In the genomic region with DNA sequence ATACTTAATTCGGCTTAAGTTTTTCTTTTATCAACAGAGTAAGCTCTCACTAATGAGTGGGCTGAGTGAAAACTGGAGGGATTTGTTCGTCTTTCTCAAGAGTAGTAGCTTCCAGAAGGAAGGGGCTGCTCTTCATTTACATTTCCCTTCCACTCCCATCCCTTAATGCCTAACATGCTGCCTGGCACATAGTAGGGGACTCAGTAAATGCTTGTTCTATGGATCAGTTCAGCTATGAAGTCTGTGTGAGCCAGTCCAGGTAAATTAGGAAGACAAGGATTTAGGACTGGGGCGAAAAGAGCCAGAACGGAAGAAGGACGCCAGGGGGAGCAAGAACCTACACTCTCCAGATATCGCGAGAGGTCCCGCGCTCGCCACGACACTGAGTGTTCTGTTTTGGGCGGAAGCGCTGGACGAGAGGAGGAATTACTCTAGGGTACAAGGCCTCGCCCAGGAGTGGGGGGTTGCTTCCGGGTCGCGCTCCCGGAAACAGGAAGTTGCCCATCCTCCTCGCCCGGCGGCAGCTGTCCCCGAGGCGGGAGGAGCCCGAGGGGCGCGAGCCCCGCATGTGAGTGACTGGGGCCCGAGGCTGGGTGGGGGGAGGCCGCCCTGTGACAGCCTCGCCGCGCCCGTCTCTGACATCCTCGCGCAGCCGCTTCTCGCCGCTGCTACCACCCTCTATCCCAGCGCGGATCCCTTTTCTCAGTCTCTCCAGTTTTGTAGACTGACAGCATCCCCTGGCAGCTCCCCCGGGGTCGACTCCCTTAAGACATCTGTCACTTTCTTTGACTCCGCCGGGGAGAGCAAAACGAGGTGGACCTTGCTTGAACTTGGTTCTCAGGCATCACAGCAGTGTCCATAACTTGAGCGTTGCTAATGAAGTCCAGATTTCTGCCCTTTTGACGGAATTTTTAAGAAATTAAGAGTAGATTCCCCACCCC, we compare ENCODE assay signal across 1 cellular context.
TF ChIP-seq lines count a peak whose summit lies in the region.

A gene with protein sequence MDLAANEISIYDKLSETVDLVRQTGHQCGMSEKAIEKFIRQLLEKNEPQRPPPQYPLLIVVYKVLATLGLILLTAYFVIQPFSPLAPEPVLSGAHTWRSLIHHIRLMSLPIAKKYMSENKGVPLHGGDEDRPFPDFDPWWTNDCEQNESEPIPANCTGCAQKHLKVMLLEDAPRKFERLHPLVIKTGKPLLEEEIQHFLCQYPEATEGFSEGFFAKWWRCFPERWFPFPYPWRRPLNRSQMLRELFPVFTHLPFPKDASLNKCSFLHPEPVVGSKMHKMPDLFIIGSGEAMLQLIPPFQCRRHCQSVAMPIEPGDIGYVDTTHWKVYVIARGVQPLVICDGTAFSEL (plus strand): TSS at position 492 of the 941 bp plus-strand sequence. CDS start 13,493 bp downstream, outside the sequence.

TF ChIP-seq in HepG2, 621 proteins besides CTCF, POLR2A, EP300 and RAD21 (continued from another document and continues in another):
- TF ChIP-seq, protein P1, sequence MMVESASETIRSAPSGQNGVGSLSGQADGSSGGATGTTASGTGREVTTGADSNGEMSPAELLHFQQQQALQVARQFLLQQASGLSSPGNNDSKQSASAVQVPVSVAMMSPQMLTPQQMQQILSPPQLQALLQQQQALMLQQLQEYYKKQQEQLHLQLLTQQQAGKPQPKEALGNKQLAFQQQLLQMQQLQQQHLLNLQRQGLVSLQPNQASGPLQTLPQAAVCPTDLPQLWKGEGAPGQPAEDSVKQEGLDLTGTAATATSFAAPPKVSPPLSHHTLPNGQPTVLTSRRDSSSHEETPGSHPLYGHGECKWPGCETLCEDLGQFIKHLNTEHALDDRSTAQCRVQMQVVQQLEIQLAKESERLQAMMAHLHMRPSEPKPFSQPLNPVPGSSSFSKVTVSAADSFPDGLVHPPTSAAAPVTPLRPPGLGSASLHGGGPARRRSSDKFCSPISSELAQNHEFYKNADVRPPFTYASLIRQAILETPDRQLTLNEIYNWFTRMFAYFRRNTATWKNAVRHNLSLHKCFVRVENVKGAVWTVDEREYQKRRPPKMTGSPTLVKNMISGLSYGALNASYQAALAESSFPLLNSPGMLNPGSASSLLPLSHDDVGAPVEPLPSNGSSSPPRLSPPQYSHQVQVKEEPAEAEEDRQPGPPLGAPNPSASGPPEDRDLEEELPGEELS (CRISPR knock-in tag; IDR thresholded peaks at IDR 0.05) = peak; percentile 68
- peak; percentile 88; the same call in 1 of the 2 replicates for TF ChIP-seq ARHGAP35 (CRISPR knock-in tag; IDR thresholded peaks at IDR 0.05; ENCODE audit: borderline replicate concordance)
- peak; percentile 84 for TF ChIP-seq MEIS2 (CRISPR knock-in tag; IDR thresholded peaks at IDR 0.05)
- TF ChIP-seq NR2F6 (IDR thresholded peaks at IDR 0.05) = peak; percentile 46; the same call in 1 of the 2 replicates
- peak; percentile 72 for TF ChIP-seq NR2F6 (CRISPR knock-in tag; IDR thresholded peaks at IDR 0.05)
- TF ChIP-seq ZNF660 (CRISPR knock-in tag; IDR thresholded peaks at IDR 0.05; ENCODE audit: borderline replicate concordance, low read depth) = no peak
- TF ChIP-seq ZNF292 (CRISPR knock-in tag; IDR thresholded peaks at IDR 0.05; ENCODE audit: borderline replicate concordance, low read depth) = peak; percentile 94
- TF ChIP-seq ZNF329 (CRISPR knock-in tag; IDR thresholded peaks at IDR 0.05; ENCODE audit: low read depth) = no peak
- peak; percentile 96 for TF ChIP-seq KDM2A (CRISPR knock-in tag; IDR thresholded peaks at IDR 0.05; ENCODE audit: borderline replicate concordance, low read depth)
- TF ChIP-seq SRSF9 (IDR thresholded peaks at IDR 0.05; ENCODE audit: borderline replicate concordance, insufficient read depth, low read depth, low read length, poor library complexity, severe bottlenecking) = no peak
- TF ChIP-seq ZNF780A (CRISPR knock-in tag; IDR thresholded peaks at IDR 0.05) = no peak
- TF ChIP-seq, protein P2, sequence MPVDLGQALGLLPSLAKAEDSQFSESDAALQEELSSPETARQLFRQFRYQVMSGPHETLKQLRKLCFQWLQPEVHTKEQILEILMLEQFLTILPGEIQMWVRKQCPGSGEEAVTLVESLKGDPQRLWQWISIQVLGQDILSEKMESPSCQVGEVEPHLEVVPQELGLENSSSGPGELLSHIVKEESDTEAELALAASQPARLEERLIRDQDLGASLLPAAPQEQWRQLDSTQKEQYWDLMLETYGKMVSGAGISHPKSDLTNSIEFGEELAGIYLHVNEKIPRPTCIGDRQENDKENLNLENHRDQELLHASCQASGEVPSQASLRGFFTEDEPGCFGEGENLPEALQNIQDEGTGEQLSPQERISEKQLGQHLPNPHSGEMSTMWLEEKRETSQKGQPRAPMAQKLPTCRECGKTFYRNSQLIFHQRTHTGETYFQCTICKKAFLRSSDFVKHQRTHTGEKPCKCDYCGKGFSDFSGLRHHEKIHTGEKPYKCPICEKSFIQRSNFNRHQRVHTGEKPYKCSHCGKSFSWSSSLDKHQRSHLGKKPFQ (CRISPR knock-in tag; IDR thresholded peaks at IDR 0.05; ENCODE audit: insufficient replicate concordance) = peak; percentile 94
- TF ChIP-seq, protein P3, sequence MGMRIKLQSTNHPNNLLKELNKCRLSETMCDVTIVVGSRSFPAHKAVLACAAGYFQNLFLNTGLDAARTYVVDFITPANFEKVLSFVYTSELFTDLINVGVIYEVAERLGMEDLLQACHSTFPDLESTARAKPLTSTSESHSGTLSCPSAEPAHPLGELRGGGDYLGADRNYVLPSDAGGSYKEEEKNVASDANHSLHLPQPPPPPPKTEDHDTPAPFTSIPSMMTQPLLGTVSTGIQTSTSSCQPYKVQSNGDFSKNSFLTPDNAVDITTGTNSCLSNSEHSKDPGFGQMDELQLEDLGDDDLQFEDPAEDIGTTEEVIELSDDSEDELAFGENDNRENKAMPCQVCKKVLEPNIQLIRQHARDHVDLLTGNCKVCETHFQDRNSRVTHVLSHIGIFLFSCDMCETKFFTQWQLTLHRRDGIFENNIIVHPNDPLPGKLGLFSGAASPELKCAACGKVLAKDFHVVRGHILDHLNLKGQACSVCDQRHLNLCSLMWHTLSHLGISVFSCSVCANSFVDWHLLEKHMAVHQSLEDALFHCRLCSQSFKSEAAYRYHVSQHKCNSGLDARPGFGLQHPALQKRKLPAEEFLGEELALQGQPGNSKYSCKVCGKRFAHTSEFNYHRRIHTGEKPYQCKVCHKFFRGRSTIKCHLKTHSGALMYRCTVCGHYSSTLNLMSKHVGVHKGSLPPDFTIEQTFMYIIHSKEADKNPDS (CRISPR knock-in tag; IDR thresholded peaks at IDR 0.05) = 0 out of 2 replicates have a peak, but pooled peaks have one; percentile 48
- TF ChIP-seq, protein P4, sequence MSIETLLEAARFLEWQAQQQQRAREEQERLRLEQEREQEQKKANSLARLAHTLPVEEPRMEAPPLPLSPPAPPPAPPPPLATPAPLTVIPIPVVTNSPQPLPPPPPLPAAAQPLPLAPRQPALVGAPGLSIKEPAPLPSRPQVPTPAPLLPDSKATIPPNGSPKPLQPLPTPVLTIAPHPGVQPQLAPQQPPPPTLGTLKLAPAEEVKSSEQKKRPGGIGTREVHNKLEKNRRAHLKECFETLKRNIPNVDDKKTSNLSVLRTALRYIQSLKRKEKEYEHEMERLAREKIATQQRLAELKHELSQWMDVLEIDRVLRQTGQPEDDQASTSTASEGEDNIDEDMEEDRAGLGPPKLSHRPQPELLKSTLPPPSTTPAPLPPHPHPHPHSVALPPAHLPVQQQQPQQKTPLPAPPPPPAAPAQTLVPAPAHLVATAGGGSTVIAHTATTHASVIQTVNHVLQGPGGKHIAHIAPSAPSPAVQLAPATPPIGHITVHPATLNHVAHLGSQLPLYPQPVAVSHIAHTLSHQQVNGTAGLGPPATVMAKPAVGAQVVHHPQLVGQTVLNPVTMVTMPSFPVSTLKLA (IDR thresholded peaks at IDR 0.05) = peak; percentile 69
- TF ChIP-seq ZNF350 (CRISPR knock-in tag; IDR thresholded peaks at IDR 0.05; ENCODE audit: borderline replicate concordance, low read depth) = peak; percentile 98
- 0 out of 2 replicates have a peak, but pooled peaks have one; percentile 69 for TF ChIP-seq TOE1 (CRISPR knock-in tag; IDR thresholded peaks at IDR 0.05)
- peak; percentile 63; the same call in 1 of the 2 replicates for TF ChIP-seq KLF15 (CRISPR knock-in tag; IDR thresholded peaks at IDR 0.05; ENCODE audit: borderline replicate concordance)
- TF ChIP-seq, protein P5, sequence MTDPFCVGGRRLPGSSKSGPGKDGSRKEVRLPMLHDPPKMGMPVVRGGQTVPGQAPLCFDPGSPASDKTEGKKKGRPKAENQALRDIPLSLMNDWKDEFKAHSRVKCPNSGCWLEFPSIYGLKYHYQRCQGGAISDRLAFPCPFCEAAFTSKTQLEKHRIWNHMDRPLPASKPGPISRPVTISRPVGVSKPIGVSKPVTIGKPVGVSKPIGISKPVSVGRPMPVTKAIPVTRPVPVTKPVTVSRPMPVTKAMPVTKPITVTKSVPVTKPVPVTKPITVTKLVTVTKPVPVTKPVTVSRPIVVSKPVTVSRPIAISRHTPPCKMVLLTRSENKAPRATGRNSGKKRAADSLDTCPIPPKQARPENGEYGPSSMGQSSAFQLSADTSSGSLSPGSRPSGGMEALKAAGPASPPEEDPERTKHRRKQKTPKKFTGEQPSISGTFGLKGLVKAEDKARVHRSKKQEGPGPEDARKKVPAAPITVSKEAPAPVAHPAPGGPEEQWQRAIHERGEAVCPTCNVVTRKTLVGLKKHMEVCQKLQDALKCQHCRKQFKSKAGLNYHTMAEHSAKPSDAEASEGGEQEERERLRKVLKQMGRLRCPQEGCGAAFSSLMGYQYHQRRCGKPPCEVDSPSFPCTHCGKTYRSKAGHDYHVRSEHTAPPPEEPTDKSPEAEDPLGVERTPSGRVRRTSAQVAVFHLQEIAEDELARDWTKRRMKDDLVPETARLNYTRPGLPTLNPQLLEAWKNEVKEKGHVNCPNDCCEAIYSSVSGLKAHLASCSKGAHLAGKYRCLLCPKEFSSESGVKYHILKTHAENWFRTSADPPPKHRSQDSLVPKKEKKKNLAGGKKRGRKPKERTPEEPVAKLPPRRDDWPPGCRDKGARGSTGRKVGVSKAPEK (CRISPR knock-in tag; IDR thresholded peaks at IDR 0.05; ENCODE audit: borderline replicate concordance) = peak; percentile 97; the same call in 1 of the 2 replicates
- no peak for TF ChIP-seq NFIC (IDR thresholded peaks at IDR 0.05; ENCODE audit: low read length)
- TF ChIP-seq ZNF549 (CRISPR knock-in tag; IDR thresholded peaks at IDR 0.05) = no peak
- TF ChIP-seq ZNF260 (CRISPR knock-in tag; IDR thresholded peaks at IDR 0.05; ENCODE audit: borderline replicate concordance, low read depth) = 0 out of 2 replicates have a peak, but pooled peaks have one; percentile 9
- TF ChIP-seq IRX3 (CRISPR knock-in tag; IDR thresholded peaks at IDR 0.05; ENCODE audit: borderline replicate concordance, low read depth) = peak; percentile 87; the same call in 1 of the 2 replicates
- TF ChIP-seq, protein P6, sequence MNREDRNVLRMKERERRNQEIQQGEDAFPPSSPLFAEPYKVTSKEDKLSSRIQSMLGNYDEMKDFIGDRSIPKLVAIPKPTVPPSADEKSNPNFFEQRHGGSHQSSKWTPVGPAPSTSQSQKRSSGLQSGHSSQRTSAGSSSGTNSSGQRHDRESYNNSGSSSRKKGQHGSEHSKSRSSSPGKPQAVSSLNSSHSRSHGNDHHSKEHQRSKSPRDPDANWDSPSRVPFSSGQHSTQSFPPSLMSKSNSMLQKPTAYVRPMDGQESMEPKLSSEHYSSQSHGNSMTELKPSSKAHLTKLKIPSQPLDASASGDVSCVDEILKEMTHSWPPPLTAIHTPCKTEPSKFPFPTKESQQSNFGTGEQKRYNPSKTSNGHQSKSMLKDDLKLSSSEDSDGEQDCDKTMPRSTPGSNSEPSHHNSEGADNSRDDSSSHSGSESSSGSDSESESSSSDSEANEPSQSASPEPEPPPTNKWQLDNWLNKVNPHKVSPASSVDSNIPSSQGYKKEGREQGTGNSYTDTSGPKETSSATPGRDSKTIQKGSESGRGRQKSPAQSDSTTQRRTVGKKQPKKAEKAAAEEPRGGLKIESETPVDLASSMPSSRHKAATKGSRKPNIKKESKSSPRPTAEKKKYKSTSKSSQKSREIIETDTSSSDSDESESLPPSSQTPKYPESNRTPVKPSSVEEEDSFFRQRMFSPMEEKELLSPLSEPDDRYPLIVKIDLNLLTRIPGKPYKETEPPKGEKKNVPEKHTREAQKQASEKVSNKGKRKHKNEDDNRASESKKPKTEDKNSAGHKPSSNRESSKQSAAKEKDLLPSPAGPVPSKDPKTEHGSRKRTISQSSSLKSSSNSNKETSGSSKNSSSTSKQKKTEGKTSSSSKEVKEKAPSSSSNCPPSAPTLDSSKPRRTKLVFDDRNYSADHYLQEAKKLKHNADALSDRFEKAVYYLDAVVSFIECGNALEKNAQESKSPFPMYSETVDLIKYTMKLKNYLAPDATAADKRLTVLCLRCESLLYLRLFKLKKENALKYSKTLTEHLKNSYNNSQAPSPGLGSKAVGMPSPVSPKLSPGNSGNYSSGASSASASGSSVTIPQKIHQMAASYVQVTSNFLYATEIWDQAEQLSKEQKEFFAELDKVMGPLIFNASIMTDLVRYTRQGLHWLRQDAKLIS (CRISPR knock-in tag; IDR thresholded peaks at IDR 0.05) = no peak
- TF ChIP-seq ZBTB7A (CRISPR knock-in tag; IDR thresholded peaks at IDR 0.05) = no peak; the same call in none of the 2 replicates
- TF ChIP-seq AKAP8 (CRISPR knock-in tag; IDR thresholded peaks at IDR 0.05) = peak; percentile 79; the same call in 1 of the 2 replicates
- TF ChIP-seq, protein P7, sequence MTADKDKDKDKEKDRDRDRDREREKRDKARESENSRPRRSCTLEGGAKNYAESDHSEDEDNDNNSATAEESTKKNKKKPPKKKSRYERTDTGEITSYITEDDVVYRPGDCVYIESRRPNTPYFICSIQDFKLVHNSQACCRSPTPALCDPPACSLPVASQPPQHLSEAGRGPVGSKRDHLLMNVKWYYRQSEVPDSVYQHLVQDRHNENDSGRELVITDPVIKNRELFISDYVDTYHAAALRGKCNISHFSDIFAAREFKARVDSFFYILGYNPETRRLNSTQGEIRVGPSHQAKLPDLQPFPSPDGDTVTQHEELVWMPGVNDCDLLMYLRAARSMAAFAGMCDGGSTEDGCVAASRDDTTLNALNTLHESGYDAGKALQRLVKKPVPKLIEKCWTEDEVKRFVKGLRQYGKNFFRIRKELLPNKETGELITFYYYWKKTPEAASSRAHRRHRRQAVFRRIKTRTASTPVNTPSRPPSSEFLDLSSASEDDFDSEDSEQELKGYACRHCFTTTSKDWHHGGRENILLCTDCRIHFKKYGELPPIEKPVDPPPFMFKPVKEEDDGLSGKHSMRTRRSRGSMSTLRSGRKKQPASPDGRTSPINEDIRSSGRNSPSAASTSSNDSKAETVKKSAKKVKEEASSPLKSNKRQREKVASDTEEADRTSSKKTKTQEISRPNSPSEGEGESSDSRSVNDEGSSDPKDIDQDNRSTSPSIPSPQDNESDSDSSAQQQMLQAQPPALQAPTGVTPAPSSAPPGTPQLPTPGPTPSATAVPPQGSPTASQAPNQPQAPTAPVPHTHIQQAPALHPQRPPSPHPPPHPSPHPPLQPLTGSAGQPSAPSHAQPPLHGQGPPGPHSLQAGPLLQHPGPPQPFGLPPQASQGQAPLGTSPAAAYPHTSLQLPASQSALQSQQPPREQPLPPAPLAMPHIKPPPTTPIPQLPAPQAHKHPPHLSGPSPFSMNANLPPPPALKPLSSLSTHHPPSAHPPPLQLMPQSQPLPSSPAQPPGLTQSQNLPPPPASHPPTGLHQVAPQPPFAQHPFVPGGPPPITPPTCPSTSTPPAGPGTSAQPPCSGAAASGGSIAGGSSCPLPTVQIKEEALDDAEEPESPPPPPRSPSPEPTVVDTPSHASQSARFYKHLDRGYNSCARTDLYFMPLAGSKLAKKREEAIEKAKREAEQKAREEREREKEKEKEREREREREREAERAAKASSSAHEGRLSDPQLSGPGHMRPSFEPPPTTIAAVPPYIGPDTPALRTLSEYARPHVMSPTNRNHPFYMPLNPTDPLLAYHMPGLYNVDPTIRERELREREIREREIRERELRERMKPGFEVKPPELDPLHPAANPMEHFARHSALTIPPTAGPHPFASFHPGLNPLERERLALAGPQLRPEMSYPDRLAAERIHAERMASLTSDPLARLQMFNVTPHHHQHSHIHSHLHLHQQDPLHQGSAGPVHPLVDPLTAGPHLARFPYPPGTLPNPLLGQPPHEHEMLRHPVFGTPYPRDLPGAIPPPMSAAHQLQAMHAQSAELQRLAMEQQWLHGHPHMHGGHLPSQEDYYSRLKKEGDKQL (CRISPR knock-in tag; IDR thresholded peaks at IDR 0.05; ENCODE audit: low read depth) = 0 out of 2 replicates have a peak, but pooled peaks have one; percentile 43
- no peak for TF ChIP-seq HDAC6 (IDR thresholded peaks at IDR 0.05; ENCODE audit: low read depth, low read length)
- peak; percentile 94 for TF ChIP-seq DMAP1 (CRISPR knock-in tag; IDR thresholded peaks at IDR 0.05)
